In the genomic region with DNA sequence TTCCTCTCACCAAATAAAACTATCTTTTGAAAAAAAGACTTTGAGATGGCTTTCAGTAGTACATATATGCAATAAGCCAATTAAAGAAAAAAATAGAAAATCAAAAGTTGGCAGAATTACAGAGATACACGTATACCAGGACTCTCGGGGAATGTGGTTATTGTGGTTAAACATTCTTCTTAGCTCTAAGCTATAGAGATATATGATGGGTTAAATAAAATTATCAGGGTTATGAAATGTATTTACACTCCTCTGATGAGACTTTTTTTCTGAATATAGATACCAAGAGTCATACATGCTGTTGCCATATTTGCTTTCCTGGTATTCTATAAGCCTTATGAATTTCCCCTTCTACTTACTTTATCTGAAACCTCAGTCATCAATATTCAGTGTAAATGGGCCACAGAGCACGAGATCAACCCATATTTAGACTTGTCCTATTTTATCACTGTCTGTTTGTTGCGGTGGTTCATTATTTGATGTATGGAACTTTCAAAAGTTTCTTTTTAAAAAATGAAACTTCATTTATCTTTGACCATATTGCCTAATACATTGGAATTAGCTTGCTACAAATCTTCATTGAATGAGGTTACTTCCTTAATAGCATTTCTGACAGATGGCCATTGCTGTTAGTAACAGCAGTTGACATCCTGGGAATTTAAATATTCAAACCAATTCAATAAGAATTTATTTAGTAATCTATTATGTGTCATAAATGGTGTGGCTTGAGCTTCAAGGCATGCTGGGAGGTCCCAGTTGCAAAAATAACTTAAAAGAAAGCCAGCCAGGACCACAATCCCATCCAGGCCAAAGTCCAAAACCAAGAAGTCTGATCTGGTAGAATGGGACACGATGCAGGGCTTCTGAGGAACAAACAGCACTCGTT, we compare ENCODE assay signal across 26 cellular contexts. TPM values are rescaled to one million over a fixed set of nuclear protein-coding genes. Genes with fewer than 3 reads are reported as not detected.
DNase-seq lines count a peak whose midpoint lies in the region; ATAC-seq, FAIRE-seq and TF ChIP-seq lines count a peak whose summit lies in the region.
"Had no signal": no experiment of that assay in that cellular context is flagged by ENCODE, and none has a peak within 500 bp of the region (broad histone marks: within the 10 kb centered on the region; RNA-seq: fewer than 3 reads in every experiment).

No MANE protein-coding gene starts in this region.

- H3K36me3 ChIP-seq in body of pancreas (replicated peaks in 1 of 2; ENCODE audit: insufficient read depth in 1 of 2, low read depth in 2 of 2), result no peaks in the 10 kb centered on the region
- H3K36me3 ChIP-seq: gastroesophageal sphincter had no signal

- peak; percentile 31 for FAIRE-seq in GM19239 (lab: Jason Lieb, UNC)
- FAIRE-seq: A549 had no signal

- DNase-seq in AG08395 (ENCODE audit: low spot score) (peak; percentile 9), GM19239 (ENCODE audit: insufficient read length, low spot score) (no peak), body of pancreas (peak in 1 of 4 donors; percentile 5), foreskin fibroblast (peak; percentile 6 to 30), DMS153 (lab: John Stamatoyannopoulos, UW) (no peak), cerebellar nuclear complex (lab: John Stamatoyannopoulos, UW) (no peak), NCI-H1694 treated with DMSO at 0.1 percent for 48 hours (lab: John Stamatoyannopoulos, UW) (no peak)
- DNase-seq: activated CD4-positive, alpha-beta T cell treated with anti-CD3 and anti-CD28 coated beads, Interleukin-2, amount 10 ng/mL, durations not matched to agents 24 days and 14 days; aorta; cortex of kidney; DMS53; effector memory CD4-positive, alpha-beta T cell; GDM1; H9; NCI-H187 treated with DMSO at 0.1 percent for 48 hours; NCI-H2171; NCI-H510A; SIG-M5; stimulated activated CD4-positive, alpha-beta T cell treated with anti-CD3 and anti-CD28 coated beads, Interleukin-15, amount 100 ng/mL, for 24 hours; stimulated activated CD4-positive, alpha-beta T cell treated with anti-CD3 and anti-CD28 coated beads, Interleukin-4, amount 100 ng/mL, for 4 hours had no signal

- H3K27me3 ChIP-seq in body of pancreas, result no peaks in the 10 kb centered on the region
- H3K27me3 ChIP-seq: gastroesophageal sphincter, tibial nerve had no signal

- no peaks in the 10 kb centered on the region for H3K4me1 ChIP-seq in body of pancreas
- H3K4me1 ChIP-seq: A549, gastroesophageal sphincter, tibial nerve had no signal

- no peak for TF ChIP-seq POLR2A in body of pancreas (IDR thresholded peaks at IDR 0.05)

- intact Hi-C loops in body of pancreas (cut with DNase I), result no loop called here

- TF ChIP-seq CTCF in body of pancreas (IDR thresholded peaks at IDR 0.05) (no peak), foreskin fibroblast (IDR thresholded peaks at IDR 0.05; ENCODE audit: low read depth, low read length) (no peak)

- H3K27ac ChIP-seq in body of pancreas, result no peak overlapping the region
- H3K27ac ChIP-seq: A549, gastroesophageal sphincter, tibial nerve, VCaP had no signal

- H3K4me3 ChIP-seq in body of pancreas, result no peak overlapping the region
- H3K4me3 ChIP-seq in foreskin fibroblast (ENCODE audit: low read depth in 1 of 2, low read length in 2 of 2), result no peak overlapping the region
- H3K4me3 ChIP-seq: A549, gastroesophageal sphincter, tibial nerve had no signal

- ATAC-seq in body of pancreas (peak; percentile 50), GM18519 (IDR thresholded peaks at IDR 0.05; ENCODE audit: low FRiP score, unreplicated experiment) (no peak)
- ATAC-seq: A549; gastroesophageal sphincter; natural killer cell treated with Interleukin-12 subunit alpha and Interleukin-12 subunit beta and Interleukin-15 and Interleukin-18, amount 100 ng/mL, for 72 hours had no signal

- no peaks in the 10 kb centered on the region for H3K9me3 ChIP-seq in body of pancreas

- 64 to 69% methylated on average over 6 of the region's 6 CpGs for WGBS in body of pancreas, 2 donors

RNA-seq across cellular contexts. Expression of gene SIPA1L1, which starts 19.6 kb away (rescaled TPM):
- total RNA-seq in body of pancreas, result 10 to 100 TPM; 17.5 to 49.8 TPM

Comparison
In these comparisons a context has a peak if more than half of its experiments do, and no peak if none do; other contexts are left out.
1. DNase-seq: peak in AG08395 (single experiment) and foreskin fibroblast (2 of 2); none in GM19239 (single experiment), DMS153 (single experiment), cerebellar nuclear complex (0 of 2) and NCI-H1694 treated with DMSO at 0.1 percent for 48 hours (single experiment).